ENCODE assay signal across 15 cellular contexts in genomic region chr7:27124096-27124978, GRCh38. TPM values are rescaled to one million over a fixed set of nuclear protein-coding genes. Genes with fewer than 3 reads are reported as not detected.
DNase-seq lines count a peak whose midpoint lies in the region; TF ChIP-seq lines count a peak whose summit lies in the region.
"Had no signal": no experiment of that assay in that cellular context is flagged by ENCODE, and none has a peak within 500 bp of the region (broad histone marks: within the 10 kb centered on the region; RNA-seq: fewer than 3 reads in every experiment).

No MANE protein-coding gene starts in this region.

- H3K9me3 Mint-ChIP-seq in endodermal cell: no peaks in the 10 kb centered on the region
- H3K9me3 Mint-ChIP-seq: activated T-helper 2 cell treated with anti-CD3 and anti-CD28 coated beads, Interferon-gamma antibody, Interleukin-2, Interleukin-4, amounts not matched to agents 10 μg/mL and 5 μg/mL and 100 μg/mL, durations not matched to agents 14 hours and 24 hours and 36 hours had no signal

- H3K27me3 ChIP-seq in Peyer's patch (no peaks in the 10 kb centered on the region), endodermal cell (ENCODE audit: control insufficient read depth, insufficient read depth, low read length, poor library complexity, severe bottlenecking) (peaks cover 100% of the 10 kb centered on the region), mesenchymal stem cell (ENCODE audit: control insufficient read depth in 1 of 2, insufficient read depth in 1 of 2, low read length in 2 of 2) (no peaks in the 10 kb centered on the region), transverse colon (no peaks in the 10 kb centered on the region)
- H3K27me3 ChIP-seq: tibial artery had no signal

- H3K9me3 ChIP-seq in Peyer's patch (no peaks in the 10 kb centered on the region), endodermal cell (ENCODE audit: control insufficient read depth, low read length) (peaks cover 17% of the 10 kb centered on the region), mesenchymal stem cell (ENCODE audit: control insufficient read depth, low read length) (no peaks in the 10 kb centered on the region), transverse colon (no peaks in the 10 kb centered on the region)
- H3K9me3 ChIP-seq: tibial artery had no signal

- TF ChIP-seq CTCF in Peyer's patch (IDR thresholded peaks at IDR 0.05) (no peak), endodermal cell (conservative IDR thresholded peaks at IDR 0.05) (no peak), transverse colon (IDR thresholded peaks at IDR 0.05) (no peak)

- TF ChIP-seq POLR2A in Peyer's patch (IDR thresholded peaks at IDR 0.05) (no peak), transverse colon (IDR thresholded peaks at IDR 0.05) (no peak)

- H3K18ac ChIP-seq in mesenchymal stem cell (ENCODE audit: low read depth in 1 of 2, low read length in 2 of 2): no peak overlapping the region

- in situ Hi-C loops in transverse colon (cut with MboI; ENCODE audit: low pct_ligation_motif_present in 1 of 4, low pct_unique_long_range_greater_than_20kb in 1 of 4, low sequenced_read_pairs in 3 of 4): no loop called here

- no peak overlapping the region for H2BK120ac ChIP-seq in mesenchymal stem cell (ENCODE audit: low read depth, low read length)

- intact Hi-C loops in transverse colon (cut with DNase I; ENCODE audit: low total_unique reads): no loop called here

- H3K9ac ChIP-seq in endodermal cell (ENCODE audit: extremely low read depth, low read length, poor library complexity, severe bottlenecking) (no peak overlapping the region), mesenchymal stem cell (ENCODE audit: low read length) (peak overlapping the region; percentile 42)

- no peak overlapping the region for H2BK5ac ChIP-seq in mesenchymal stem cell (ENCODE audit: low read depth, low read length, poor library complexity, severe bottlenecking)

- H3K36me3 ChIP-seq in Peyer's patch (no peaks in the 10 kb centered on the region), endodermal cell (ENCODE audit: control insufficient read depth, insufficient read depth, low read length) (no peaks in the 10 kb centered on the region), mesenchymal stem cell (ENCODE audit: control insufficient read depth in 1 of 2, insufficient read depth in 2 of 2, low read depth in 1 of 2, low read length in 2 of 2) (peaks cover 10 to 51% of the 10 kb centered on the region in 2 experiments), transverse colon (no peaks in the 10 kb centered on the region)

- H3K23ac ChIP-seq in mesenchymal stem cell (ENCODE audit: low read length in 2 of 2): no peak overlapping the region

- TF ChIP-seq EP300 in transverse colon (IDR thresholded peaks at IDR 0.05; ENCODE audit: low read depth): no peak

- H3K79me1 ChIP-seq in mesenchymal stem cell (replicated peaks; ENCODE audit: low read length, poor library complexity, severe bottlenecking): no peaks in the 10 kb centered on the region

- DNase-seq in Peyer's patch (peak in 2 of 3 donors; percentile 8 to 63), endodermal cell (peak; percentile 38), mesenchymal stem cell (peak; percentile 76), transverse colon (peak; percentile 46), RKO (ENCODE audit: low spot score) (no peak), HuH-7 (ENCODE audit: low spot score) (no peak), dedifferentiated amniotic fluid mesenchymal stem cell (ENCODE audit: extremely low spot score) (no peak), SIG-M5 treated with dmso at 0.1 percent for 504 hours (lab: John Stamatoyannopoulos, UW; ENCODE audit: unreplicated experiment) (no peak)
- DNase-seq: activated CD4-positive, CD25-positive, alpha-beta regulatory T cell treated with anti-CD3 and anti-CD28 coated beads, Interleukin-2, amount 50 U/mL, for 72 hours; dorsolateral prefrontal cortex; Kasumi-1; SHP77; tibial artery had no signal

- H2AK5ac ChIP-seq in mesenchymal stem cell (ENCODE audit: low read length, severe bottlenecking): peak overlapping the region; percentile 49

- WGBS in endodermal cell (ENCODE audit: insufficient coverage in 1 of 2, insufficient read length in 1 of 2), 2 experiments: 2 to 5% methylated on average over 25 to 44 of the region's 44 CpGs
- WGBS in mesenchymal stem cell: 7% methylated on average over 43 of the region's 44 CpGs
- WGBS in transverse colon (ENCODE audit: low coverage in 1 of 2), 2 donors: 19 to 63% methylated on average over 5 to 44 of the region's 44 CpGs

- no peak overlapping the region for H3K27ac Mint-ChIP-seq in endodermal cell
- H3K27ac Mint-ChIP-seq: activated T-helper 2 cell treated with anti-CD3 and anti-CD28 coated beads, Interferon-gamma antibody, Interleukin-2, Interleukin-4, amounts not matched to agents 10 μg/mL and 5 μg/mL and 100 μg/mL, durations not matched to agents 14 hours and 24 hours and 36 hours had no signal

- no peak overlapping the region for H3K4ac ChIP-seq in mesenchymal stem cell (ENCODE audit: low read depth in 1 of 2, low read length in 2 of 2)

- H3K4me3 ChIP-seq in Peyer's patch: peak overlapping the region in 2 of 4 donors; percentile 30 to 35
- no peak overlapping the region for H3K4me3 ChIP-seq in endodermal cell (ENCODE audit: low read length)
- peak overlapping the region in 1 of 2 experiments; percentile 54 for H3K4me3 ChIP-seq in mesenchymal stem cell (ENCODE audit: insufficient read depth in 1 of 2, low read depth in 1 of 2, low read length in 2 of 2)
- peak overlapping the region in 2 of 4 donors; percentile 19 to 37 for H3K4me3 ChIP-seq in transverse colon
- H3K4me3 ChIP-seq: dorsolateral prefrontal cortex, tibial artery had no signal

- H2BK15ac ChIP-seq in mesenchymal stem cell (ENCODE audit: low read depth, poor library complexity, severe bottlenecking): no peak overlapping the region

- no peak overlapping the region for H4K91ac ChIP-seq in mesenchymal stem cell (ENCODE audit: low read length)

- H3K27me3 Mint-ChIP-seq in endodermal cell (ENCODE audit: insufficient read depth): peaks cover 100% of the 10 kb centered on the region

- H2AFZ ChIP-seq in mesenchymal stem cell (ENCODE audit: low read depth, low read length): no peak overlapping the region

- H3K36me3 Mint-ChIP-seq in endodermal cell (ENCODE audit: low read depth): no peaks in the 10 kb centered on the region

- H3K4me1 ChIP-seq in Peyer's patch (peaks cover 0 to 89% (median 5%) of the 10 kb centered on the region in 4 donors), endodermal cell (ENCODE audit: control insufficient read depth, insufficient read depth, low read length) (no peaks in the 10 kb centered on the region), mesenchymal stem cell (ENCODE audit: control insufficient read depth, insufficient read depth, low read depth, low read length) (peaks cover 17% of the 10 kb centered on the region), transverse colon (peaks cover 49 to 100% (median 87%) of the 10 kb centered on the region in 4 donors)

- no peak overlapping the region for H4K8ac ChIP-seq in mesenchymal stem cell (ENCODE audit: low read length)

- H3K27ac ChIP-seq in Peyer's patch (peak overlapping the region in 3 of 4 donors; percentile 61 to 85 (median 74)), endodermal cell (ENCODE audit: low read depth, low read length) (no peak overlapping the region), mesenchymal stem cell (ENCODE audit: low read length, poor library complexity, severe bottlenecking) (peak overlapping the region; percentile 99), transverse colon (peak overlapping the region; percentile 90 to 96 (median 92))
- H3K27ac ChIP-seq: dorsolateral prefrontal cortex, tibial artery had no signal

- H3K4me1 Mint-ChIP-seq in endodermal cell: peaks cover 4% of the 10 kb centered on the region

- H3K14ac ChIP-seq in mesenchymal stem cell (ENCODE audit: low read length in 2 of 2): no peak overlapping the region

- H3K4me2 ChIP-seq in mesenchymal stem cell (ENCODE audit: low read length, poor library complexity, severe bottlenecking): peak overlapping the region; percentile 86

- H2BK12ac ChIP-seq in mesenchymal stem cell (ENCODE audit: low read length in 2 of 2): no peak overlapping the region

- H3K4me3 Mint-ChIP-seq in endodermal cell: no peak overlapping the region

RNA-seq across cellular contexts. Expression of gene HOXA4, which starts 6.2 kb away (rescaled TPM):
- 10 to 100 TPM in 1 of 4 donors, 1 to 10 TPM in 3; 2.6 to 11.5 (median 5.9) TPM for total RNA-seq in Peyer's patch
- total RNA-seq in endodermal cell: not detected
- polyA plus RNA-seq in endodermal cell (2013, experiment 1 of 2): 5.4 TPM
- polyA plus RNA-seq in endodermal cell (2013, experiment 2 of 2): 2.2 TPM
- polyA plus RNA-seq in mesenchymal stem cell (2013, experiment 1 of 2): 0.91 TPM
- 1.1 TPM for polyA plus RNA-seq in mesenchymal stem cell (2013, experiment 2 of 2)
- 10 to 100 TPM in 2 of 4 donors, 1 to 10 TPM in 2; 3.5 to 42.4 (median 10.6) TPM for total RNA-seq in transverse colon
- total RNA-seq: activated T-helper 2 cell treated with anti-CD3 and anti-CD28 coated beads, Interferon-gamma antibody, Interleukin-2, Interleukin-4, amounts not matched to agents 10 μg/mL and 5 μg/mL and 100 μg/mL, durations not matched to agents 14 hours and 24 hours and 36 hours; osteocyte had no signal

RNA-seq across cellular contexts. Expression of gene HOXA5, which starts 19.1 kb away (rescaled TPM):
- total RNA-seq in Peyer's patch (10 to 100 TPM in 3 of 4 donors, 1 to 10 TPM in 1; 8.3 to 24.3 (median 20.1) TPM), endodermal cell (not detected), transverse colon (10 to 100 TPM; 18.3 to 89.8 (median 31.6) TPM)
- 11.4 TPM for polyA plus RNA-seq in endodermal cell (2013, experiment 1 of 2)
- polyA plus RNA-seq in endodermal cell (2013, experiment 2 of 2): 5.3 TPM
- polyA plus RNA-seq in mesenchymal stem cell (2013, experiment 1 of 2): 2.0 TPM
- 2.0 TPM for polyA plus RNA-seq in mesenchymal stem cell (2013, experiment 2 of 2)
- total RNA-seq: activated T-helper 2 cell treated with anti-CD3 and anti-CD28 coated beads, Interferon-gamma antibody, Interleukin-2, Interleukin-4, amounts not matched to agents 10 μg/mL and 5 μg/mL and 100 μg/mL, durations not matched to agents 14 hours and 24 hours and 36 hours; osteocyte had no signal

RNA-seq across cellular contexts. Expression of gene HOXA2, which starts 21.9 kb away (rescaled TPM):
- total RNA-seq in Peyer's patch: 10 to 100 TPM in 1 of 4 donors, 1 to 10 TPM in 3; 4.7 to 24.8 (median 8.9) TPM
- not detected for total RNA-seq in endodermal cell
- polyA plus RNA-seq in endodermal cell (2013, experiment 1 of 2): 27.2 TPM
- polyA plus RNA-seq in endodermal cell (2013, experiment 2 of 2): 22.7 TPM
- 0.51 TPM for polyA plus RNA-seq in mesenchymal stem cell (2013, experiment 1 of 2)
- 0.58 TPM for polyA plus RNA-seq in mesenchymal stem cell (2013, experiment 2 of 2)
- total RNA-seq in transverse colon: 10 to 100 TPM in 1 of 4 donors, 1 to 10 TPM in 3; 2.7 to 16.1 (median 5.2) TPM
- total RNA-seq: activated T-helper 2 cell treated with anti-CD3 and anti-CD28 coated beads, Interferon-gamma antibody, Interleukin-2, Interleukin-4, amounts not matched to agents 10 μg/mL and 5 μg/mL and 100 μg/mL, durations not matched to agents 14 hours and 24 hours and 36 hours; dorsolateral prefrontal cortex; osteocyte had no signal

RNA-seq across cellular contexts. Expression of gene HOXA6, which starts 23.2 kb away (rescaled TPM):
- total RNA-seq in Peyer's patch (10 to 100 TPM; 18.7 to 45.0 (median 30.7) TPM), endodermal cell (not detected), transverse colon (10 to 100 TPM; 12.9 to 27.8 (median 17.3) TPM)
- polyA plus RNA-seq in endodermal cell (2013, experiment 1 of 2): 8.6 TPM
- polyA plus RNA-seq in endodermal cell (2013, experiment 2 of 2): 5.5 TPM
- polyA plus RNA-seq in mesenchymal stem cell (2013, experiment 1 of 2): 0.62 TPM
- 0.59 TPM for polyA plus RNA-seq in mesenchymal stem cell (2013, experiment 2 of 2)
- total RNA-seq: activated T-helper 2 cell treated with anti-CD3 and anti-CD28 coated beads, Interferon-gamma antibody, Interleukin-2, Interleukin-4, amounts not matched to agents 10 μg/mL and 5 μg/mL and 100 μg/mL, durations not matched to agents 14 hours and 24 hours and 36 hours; dorsolateral prefrontal cortex; osteocyte had no signal

RNA-seq across cellular contexts. Expression of gene HOXA3, which starts 28.0 kb away (rescaled TPM):
- total RNA-seq in Peyer's patch (10 to 100 TPM in 3 of 4 donors, 1 to 10 TPM in 1; 6.7 to 21.2 (median 13.9) TPM), endodermal cell (not detected), transverse colon (10 to 100 TPM; 14.1 to 27.3 (median 15.7) TPM)
- polyA plus RNA-seq in endodermal cell (2013, experiment 1 of 2): 19.4 TPM
- polyA plus RNA-seq in endodermal cell (2013, experiment 2 of 2): 15.9 TPM
- 0.39 TPM for polyA plus RNA-seq in mesenchymal stem cell (2013, experiment 1 of 2)
- polyA plus RNA-seq in mesenchymal stem cell (2013, experiment 2 of 2): 0.51 TPM
- total RNA-seq: activated T-helper 2 cell treated with anti-CD3 and anti-CD28 coated beads, Interferon-gamma antibody, Interleukin-2, Interleukin-4, amounts not matched to agents 10 μg/mL and 5 μg/mL and 100 μg/mL, durations not matched to agents 14 hours and 24 hours and 36 hours; osteocyte had no signal

Comparison
In these comparisons a context has a peak if more than half of its experiments do, and no peak if none do; other contexts are left out.
1. DNase-seq: peak in Peyer's patch (2 of 3), endodermal cell (single experiment), mesenchymal stem cell (single experiment) and transverse colon (single experiment); none in RKO (single experiment), HuH-7 (single experiment), dedifferentiated amniotic fluid mesenchymal stem cell (single experiment) and SIG-M5 treated with dmso at 0.1 percent for 504 hours (single experiment).
2. RNA of gene HOXA5, which starts 19.1 kb away (total RNA-seq): 18.3 to 89.8 TPM in transverse colon and 8.3 to 24.3 TPM in Peyer's patch; not detected in endodermal cell; every median in the first group is over 4 times any median in the second.